1 cellular context compared by ENCODE assay signal in genomic region chr5:180436936-180437335, GRCh38.
TF ChIP-seq lines count a peak whose summit lies in the region.

No MANE protein-coding gene starts in this region.

TF ChIP-seq in HepG2, 621 proteins besides CTCF, POLR2A, EP300 and RAD21:
- TF ChIP-seq ERF (CRISPR knock-in tag; IDR thresholded peaks at IDR 0.05) (no peak), ZNF543 (CRISPR knock-in tag; IDR thresholded peaks at IDR 0.05) (no peak), ZNF670 (CRISPR knock-in tag; IDR thresholded peaks at IDR 0.05; ENCODE audit: borderline replicate concordance) (no peak), DR1 (CRISPR knock-in tag; IDR thresholded peaks at IDR 0.05) (no peak), TOPORS (CRISPR knock-in tag; IDR thresholded peaks at IDR 0.05) (no peak), IRF9 (CRISPR knock-in tag; IDR thresholded peaks at IDR 0.05; ENCODE audit: borderline replicate concordance) (no peak), ZNF143 (CRISPR knock-in tag; IDR thresholded peaks at IDR 0.05) (no peak), FOXO4 (CRISPR knock-in tag; conservative IDR thresholded peaks at IDR 0.05) (no peak), ARNTL (CRISPR knock-in tag; IDR thresholded peaks at IDR 0.05) (no peak), ZNF740 (CRISPR knock-in tag; IDR thresholded peaks at IDR 0.05) (no peak), TCF7 (IDR thresholded peaks at IDR 0.05; ENCODE audit: low read depth) (no peak), ZNF350 (CRISPR knock-in tag; IDR thresholded peaks at IDR 0.05; ENCODE audit: borderline replicate concordance, low read depth) (no peak), TCF7L2 (IDR thresholded peaks at IDR 0.05; ENCODE audit: low read depth, low read length) (no peak), ZNF570 (CRISPR knock-in tag; IDR thresholded peaks at IDR 0.05; ENCODE audit: borderline replicate concordance) (no peak), ZBTB21 (CRISPR knock-in tag; IDR thresholded peaks at IDR 0.05) (no peak), SP2 (CRISPR knock-in tag; IDR thresholded peaks at IDR 0.05) (no peak), TEF (CRISPR knock-in tag; IDR thresholded peaks at IDR 0.05) (no peak)
